Comparison of ENCODE assay signal across 1 cellular context in genomic region chr4:151404802-151405201, GRCh38. TPM values are rescaled to one million over a fixed set of nuclear protein-coding genes. Genes with fewer than 3 reads are reported as not detected.
"Had no signal": no experiment of that assay in that cellular context is flagged by ENCODE, and none has a peak within 500 bp of the region (broad histone marks: within the 10 kb centered on the region; RNA-seq: fewer than 3 reads in every experiment).

No MANE protein-coding gene starts in this region.

RNA-seq across cellular contexts. Expression of gene FHIP1A, which starts 4.2 kb away (rescaled TPM):
- polyA plus RNA-seq: GM23248 had no signal
